13 cellular contexts compared by ENCODE assay signal in genomic region chr10:77886795-77887355, GRCh38. TPM values are rescaled to one million over a fixed set of nuclear protein-coding genes. Genes with fewer than 3 reads are reported as not detected.
A peak's percentile ranks its signal among the peaks of the same experiment; 100 is the strongest.
DNase-seq lines count a peak whose midpoint lies in the region; ATAC-seq and TF ChIP-seq lines count a peak whose summit lies in the region.
"Had no signal": no experiment of that assay in that cellular context is flagged by ENCODE, and none has a peak within 500 bp of the region (broad histone marks: within the 10 kb centered on the region; RNA-seq: fewer than 3 reads in every experiment).

No MANE protein-coding gene starts in this region.

- intact Hi-C loops in right cardiac atrium (cut with DNase I) (no loop called here), cardiac septum (cut with DNase I) (no loop called here), left colon (cut with DNase I, micrococcal nuclease) (no loop called here), vagina (cut with DNase I) (no loop called here)

- H3K27me3 ChIP-seq in right cardiac atrium (ENCODE audit: control insufficient read depth, insufficient read depth) (no peaks in the 10 kb centered on the region), rectal smooth muscle tissue (ENCODE audit: control insufficient read depth, insufficient read depth, low read length) (no peaks in the 10 kb centered on the region), vagina (no peaks in the 10 kb centered on the region)
- H3K27me3 ChIP-seq: neutrophil had no signal

- H3K4me1 ChIP-seq in right cardiac atrium (ENCODE audit: control insufficient read depth, insufficient read depth, low read length) (peaks cover 17% of the 10 kb centered on the region), rectal smooth muscle tissue (ENCODE audit: control insufficient read depth, insufficient read depth, low read length) (peaks cover 25% of the 10 kb centered on the region), vagina (peaks cover 76% of the 10 kb centered on the region)

- H3K4me3 ChIP-seq in right cardiac atrium (ENCODE audit: low read length), result no peak overlapping the region
- no peak overlapping the region for H3K4me3 ChIP-seq in rectal smooth muscle tissue (ENCODE audit: low read length)
- H3K4me3 ChIP-seq in vagina, result no peak overlapping the region

- ATAC-seq in right cardiac atrium (no peak), left colon (peak; percentile 45), HG02571 (IDR thresholded peaks at IDR 0.05; ENCODE audit: unreplicated experiment) (no peak)

- H3K9ac ChIP-seq in rectal smooth muscle tissue (ENCODE audit: low read length), result no peak overlapping the region

- TF ChIP-seq CTCF in vagina (IDR thresholded peaks at IDR 0.05), result no peak

- H3K9me3 ChIP-seq in right cardiac atrium (ENCODE audit: control insufficient read depth, low read length) (no peaks in the 10 kb centered on the region), vagina (no peaks in the 10 kb centered on the region)
- H3K9me3 ChIP-seq: lower lobe of right lung, neutrophil had no signal

- 90% methylated on average over 4 of the region's 4 CpGs for WGBS in right cardiac atrium

- H3K27ac ChIP-seq in right cardiac atrium (ENCODE audit: low read length), result peak overlapping the region; percentile 43
- H3K27ac ChIP-seq in rectal smooth muscle tissue (ENCODE audit: low read depth, low read length), result peak overlapping the region; percentile 44
- H3K27ac ChIP-seq in vagina, result peak overlapping the region; percentile 84
- H3K27ac ChIP-seq: neutrophil had no signal

- no peak for TF ChIP-seq POLR2A in vagina (IDR thresholded peaks at IDR 0.05)

- H3K36me3 ChIP-seq in rectal smooth muscle tissue (ENCODE audit: control insufficient read depth, insufficient read depth, low read length), result no peaks in the 10 kb centered on the region
- no peaks in the 10 kb centered on the region for H3K36me3 ChIP-seq in vagina
- H3K36me3 ChIP-seq: lower lobe of right lung, neutrophil had no signal

- no peak for DNase-seq in right cardiac atrium
- no peak for DNase-seq in cardiac septum (ENCODE audit: low spot score)
- DNase-seq in left colon, result no peak
- no peak for DNase-seq in vagina (ENCODE audit: extremely low spot score in 2 of 2)
- DNase-seq in NCI-H1092 (lab: John Stamatoyannopoulos, UW), result no peak
- DNase-seq in DMS79 treated with DMSO at 0.1 percent for 48 hours (lab: John Stamatoyannopoulos, UW), result no peak
- DNase-seq: activated CD4-positive, alpha-beta memory T cell treated with anti-CD3 and anti-CD28 coated beads, Interleukin-2, amount 10 ng/mL, durations not matched to agents 7 days and 5 days; lower lobe of right lung; NCI-H1048; NK-92 treated with Interleukin-12 subunit alpha and Interleukin-12 subunit beta, amount 100 ng/mL, for 24 hours had no signal

RNA-seq across cellular contexts. Expression of gene DLG5, which starts 39.7 kb away (rescaled TPM):
- total RNA-seq in right cardiac atrium, result 10 to 100 TPM; 10.9 to 14.3 (median 12.6) TPM
- polyA plus RNA-seq in right cardiac atrium, result 6.6 TPM
- total RNA-seq in cardiac septum, result 19.5 TPM
- 10 to 100 TPM; 26.0 to 36.7 TPM for total RNA-seq in left colon
- 57.5 TPM for total RNA-seq in vagina
